In the genomic region with DNA sequence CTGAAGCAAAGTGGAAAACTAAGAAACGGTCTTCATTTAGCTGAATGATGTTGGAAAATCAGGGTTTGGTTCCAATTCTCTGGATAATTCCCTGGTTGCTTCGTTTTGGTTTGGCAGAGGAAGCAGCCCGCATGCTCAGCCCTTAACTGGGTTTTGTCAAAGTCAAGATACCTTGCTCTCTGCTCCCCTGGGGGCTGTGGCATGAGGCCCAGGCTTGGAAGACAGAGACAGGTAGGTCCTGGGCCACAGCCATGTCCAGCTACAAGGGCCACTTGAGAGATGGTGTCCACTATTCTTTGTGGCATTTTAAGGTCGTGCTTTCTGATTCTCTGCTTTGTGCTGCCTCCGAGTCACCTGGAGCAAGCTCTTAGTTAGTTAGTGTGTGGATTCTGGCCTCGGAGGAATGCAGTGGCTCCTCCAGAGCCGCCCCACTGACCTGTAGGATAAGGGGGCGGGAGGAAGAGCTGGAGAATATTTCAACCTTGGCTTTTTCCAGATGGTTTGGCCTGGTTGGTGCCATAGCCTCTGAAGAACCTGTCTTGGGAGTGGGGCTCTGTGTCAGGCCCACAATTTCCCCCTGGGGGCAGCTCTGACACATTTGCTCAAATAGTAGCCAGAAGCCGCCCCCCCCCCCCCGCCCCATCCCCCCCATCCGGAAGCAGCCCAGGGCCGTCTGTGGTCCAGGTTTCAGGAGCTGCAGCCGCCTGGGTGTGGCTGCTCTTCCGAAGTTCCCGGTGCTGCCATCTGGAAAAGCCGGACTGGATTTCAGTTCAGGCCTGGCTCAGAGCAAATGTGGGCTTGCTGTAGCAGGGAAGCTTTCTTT, we compare ENCODE assay signal across 10 cellular contexts.
DNase-seq lines count a peak whose midpoint lies in the region; ATAC-seq, FAIRE-seq and TF ChIP-seq lines count a peak whose summit lies in the region.
"Had no signal": no experiment of that assay in that cellular context is flagged by ENCODE, and none has a peak within 500 bp of the region (broad histone marks: within the 10 kb centered on the region; RNA-seq: fewer than 3 reads in every experiment).

No MANE protein-coding gene starts in this region.

- H3K27me3 ChIP-seq in prostate gland (replicated peaks; ENCODE audit: insufficient read depth), result no peaks in the 10 kb centered on the region

- H3K4me1 ChIP-seq in A549, result peaks cover 35% of the 10 kb centered on the region
- no peaks in the 10 kb centered on the region for H3K4me1 ChIP-seq in prostate gland (replicated peaks)
- H3K4me1 ChIP-seq: parathyroid adenoma had no signal

- intact Hi-C loops in prostate gland (cut with DNase I), result no loop called here

- no peak for TF ChIP-seq POLR2A in A549 (IDR thresholded peaks at IDR 0.05; ENCODE audit: low read length)
- no peak for TF ChIP-seq POLR2A in prostate gland (IDR thresholded peaks at IDR 0.05)

- H3K9me3 ChIP-seq in A549 (no peaks in the 10 kb centered on the region), prostate gland (no peaks in the 10 kb centered on the region)

- POLR2A ChIA-PET in A549 (lab: Yijun Ruan, JAX), result interaction anchor here (0.6 kb wide), 1 partner anchor 162 kb away, joined by 3 read pairs; no protein-coding TSS in a partner anchor

- CTCF ChIA-PET in A549 (lab: Yijun Ruan, JAX), result interaction anchor here (1.0 to 1.6 kb wide), 2 partner anchors 11 to 146 kb away, joined by 3 read pairs; no protein-coding TSS in a partner anchor

- TF ChIP-seq EP300 in A549 (IDR thresholded peaks at IDR 0.05), result peak in 1 of 2 experiments; percentile 13; a peak in 1 of 5 replicates

- H3K27ac ChIP-seq in A549, result peak overlapping the region; percentile 80 to 90
- no peak overlapping the region for H3K27ac ChIP-seq in prostate gland
- H3K27ac ChIP-seq: parathyroid adenoma had no signal

- H3K4me2 ChIP-seq in A549, result peak overlapping the region; percentile 83

- ATAC-seq in A549, result peak; percentile 90 to 92
- no peak for ATAC-seq in HG03175 (IDR thresholded peaks at IDR 0.05; ENCODE audit: unreplicated experiment)
- ATAC-seq: activated CD8-positive, alpha-beta T cell treated with anti-CD3 and anti-CD28 coated beads for 36 hours had no signal

- DNase-seq in A549 (ENCODE audit: low read depth in 1 of 2, low spot score in 1 of 2) (peak; percentile 67), G401 (ENCODE audit: low spot score) (peak; percentile 10), NCI-H526 (lab: John Stamatoyannopoulos, UW) (peak; percentile 6 to 62), fibroblast of gingiva (ENCODE audit: low read depth) (peak; percentile 8), SIG-M5 treated with dmso at 0.1 percent for 504 hours (lab: John Stamatoyannopoulos, UW; ENCODE audit: unreplicated experiment) (no peak), GOT3 (lab: John Stamatoyannopoulos, UW) (no peak), prostate gland (ENCODE audit: low spot score) (no peak)
- DNase-seq: activated CD8-positive, alpha-beta T cell treated with anti-CD3 and anti-CD28 coated beads for 36 hours had no signal

- H3K36me3 ChIP-seq in prostate gland, result no peaks in the 10 kb centered on the region

- peak in 1 of 2 experiments; percentile 49; a peak in 2 of 5 replicates for TF ChIP-seq RAD21 in A549 (conservative IDR thresholded peaks at IDR 0.05 in 1 of 2, IDR thresholded peaks at IDR 0.05 in 1 of 2)

- H3K4me3 ChIP-seq in A549 (peak overlapping the region; percentile 18; the same call in 1 of the 3 replicates), prostate gland (no peak overlapping the region)

- no peak for TF ChIP-seq CTCF in A549 (IDR thresholded peaks at IDR 0.05)
- no peak for TF ChIP-seq CTCF in prostate gland (IDR thresholded peaks at IDR 0.05)

- in situ Hi-C loops in G401 (cut with HindIII; ENCODE audit: low sequenced_read_pairs), result no loop called here

- WGBS in A549 (ENCODE audit: missing lambda C conversion rate), result 37% methylated on average over 10 of the region's 16 CpGs
- 33% methylated on average over 10 of the region's 16 CpGs for WGBS in prostate gland

- FAIRE-seq in A549 (lab: Jason Lieb, UNC), result no peak

TF ChIP-seq in A549, 52 proteins besides CTCF, POLR2A, EP300 and RAD21:
- TF ChIP-seq ESRRA (IDR thresholded peaks at IDR 0.05; ENCODE audit: borderline replicate concordance, low read length), result no peak
- TF ChIP-seq ZC3H11A (IDR thresholded peaks at IDR 0.05), result no peak
- TF ChIP-seq SMC3 (IDR thresholded peaks at IDR 0.05), result peak; percentile 42; the same call in 1 of the 3 replicates

Comparison
In these comparisons a context has a peak if more than half of its experiments do, and no peak if none do; other contexts are left out.
1. DNase-seq: peak in A549 (2 of 2), G401 (single experiment), NCI-H526 (2 of 2) and fibroblast of gingiva (single experiment); none in SIG-M5 treated with dmso at 0.1 percent for 504 hours (single experiment), GOT3 (single experiment) and prostate gland (single experiment).
2. H3K27ac ChIP-seq: peak in A549 (2 of 2); none in prostate gland (0 of 2).